Comparison of ENCODE assay signal across 1 cellular context in the genomic region with DNA sequence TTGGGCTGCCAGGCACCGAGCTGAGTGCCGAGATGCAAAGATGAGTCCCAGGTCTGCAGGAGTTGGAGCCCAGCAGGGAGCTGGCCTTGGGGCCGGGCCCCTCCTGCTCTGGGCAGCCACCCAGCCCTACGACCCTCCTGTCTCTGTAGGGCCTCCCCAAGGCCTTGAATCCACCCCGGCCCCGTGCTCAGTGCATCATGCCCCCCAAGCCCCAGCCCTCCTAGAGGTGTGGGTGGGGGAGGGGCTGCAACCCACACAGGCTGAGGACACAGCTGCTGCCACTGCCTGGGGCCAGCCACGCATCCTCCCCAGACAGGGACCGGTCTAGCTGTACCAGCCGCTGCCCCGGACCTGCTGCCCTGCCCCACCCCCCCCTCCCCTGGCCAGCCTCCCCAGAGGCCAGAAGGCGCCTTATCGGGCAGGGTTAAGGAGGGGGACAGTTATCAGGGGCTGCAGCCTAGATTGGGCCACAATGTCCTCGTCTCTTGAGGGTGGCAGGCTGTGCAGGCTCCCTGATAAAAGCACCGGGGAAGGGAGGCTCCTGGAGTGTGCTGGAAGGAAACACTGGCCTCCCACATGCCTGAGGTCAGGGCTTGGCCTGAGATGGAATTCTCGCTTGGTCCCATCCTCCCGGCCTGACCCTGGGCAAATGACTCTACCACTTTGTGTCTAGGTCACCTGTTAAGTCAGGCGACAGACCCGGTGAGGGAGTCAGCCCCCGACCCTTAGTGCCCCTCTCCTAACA.
TF ChIP-seq lines count a peak whose summit lies in the region.

No MANE protein-coding gene starts in this region.

TF ChIP-seq in K562, 482 proteins besides CTCF, POLR2A, EP300 and RAD21 (continues in another document):
- no peak for TF ChIP-seq SAFB (IDR thresholded peaks at IDR 0.05; ENCODE audit: borderline replicate concordance, low read depth, low read length)
- peak; percentile 31; the same call in 1 of the 2 replicates for TF ChIP-seq EP400 (IDR thresholded peaks at IDR 0.05)
- TF ChIP-seq, protein P1, sequence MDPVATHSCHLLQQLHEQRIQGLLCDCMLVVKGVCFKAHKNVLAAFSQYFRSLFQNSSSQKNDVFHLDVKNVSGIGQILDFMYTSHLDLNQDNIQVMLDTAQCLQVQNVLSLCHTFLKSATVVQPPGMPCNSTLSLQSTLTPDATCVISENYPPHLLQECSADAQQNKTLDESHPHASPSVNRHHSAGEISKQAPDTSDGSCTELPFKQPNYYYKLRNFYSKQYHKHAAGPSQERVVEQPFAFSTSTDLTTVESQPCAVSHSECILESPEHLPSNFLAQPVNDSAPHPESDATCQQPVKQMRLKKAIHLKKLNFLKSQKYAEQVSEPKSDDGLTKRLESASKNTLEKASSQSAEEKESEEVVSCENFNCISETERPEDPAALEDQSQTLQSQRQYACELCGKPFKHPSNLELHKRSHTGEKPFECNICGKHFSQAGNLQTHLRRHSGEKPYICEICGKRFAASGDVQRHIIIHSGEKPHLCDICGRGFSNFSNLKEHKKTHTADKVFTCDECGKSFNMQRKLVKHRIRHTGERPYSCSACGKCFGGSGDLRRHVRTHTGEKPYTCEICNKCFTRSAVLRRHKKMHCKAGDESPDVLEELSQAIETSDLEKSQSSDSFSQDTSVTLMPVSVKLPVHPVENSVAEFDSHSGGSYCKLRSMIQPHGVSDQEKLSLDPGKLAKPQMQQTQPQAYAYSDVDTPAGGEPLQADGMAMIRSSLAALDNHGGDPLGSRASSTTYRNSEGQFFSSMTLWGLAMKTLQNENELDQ (CRISPR knock-in tag; IDR thresholded peaks at IDR 0.05; ENCODE audit: borderline replicate concordance): no peak
- no peak for TF ChIP-seq NR2C2 (CRISPR knock-in tag; IDR thresholded peaks at IDR 0.05)
- TF ChIP-seq NR2C2 (tag; IDR thresholded peaks at IDR 0.05): peak; percentile 47; the same call in 1 of the 2 replicates
- TF ChIP-seq ATF2 (CRISPR knock-in tag; IDR thresholded peaks at IDR 0.05): no peak
- TF ChIP-seq FUS (optimal IDR thresholded peaks at IDR 0.05; ENCODE audit: low read depth, low read length): no peak
- no peak for TF ChIP-seq ZNF239 (CRISPR knock-in tag; IDR thresholded peaks at IDR 0.05)
- no peak for TF ChIP-seq ZNF280B (CRISPR knock-in tag; IDR thresholded peaks at IDR 0.05)
- no peak for TF ChIP-seq KLF13 (tag; IDR thresholded peaks at IDR 0.05; ENCODE audit: borderline replicate concordance, low read depth)
- TF ChIP-seq ATF3 (IDR thresholded peaks at IDR 0.05): no peak
- TF ChIP-seq ATF3 (CRISPR knock-in tag; conservative IDR thresholded peaks at IDR 0.05): no peak
- no peak for TF ChIP-seq MEF2D (tag; conservative IDR thresholded peaks at IDR 0.05; ENCODE audit: low read depth)
- no peak; the same call in 1 of the 2 replicates for TF ChIP-seq ESRRA (IDR thresholded peaks at IDR 0.05; ENCODE audit: borderline replicate concordance, low read depth)
- no peak for TF ChIP-seq ZNF507 (tag; conservative IDR thresholded peaks at IDR 0.05)
- TF ChIP-seq, protein P2, sequence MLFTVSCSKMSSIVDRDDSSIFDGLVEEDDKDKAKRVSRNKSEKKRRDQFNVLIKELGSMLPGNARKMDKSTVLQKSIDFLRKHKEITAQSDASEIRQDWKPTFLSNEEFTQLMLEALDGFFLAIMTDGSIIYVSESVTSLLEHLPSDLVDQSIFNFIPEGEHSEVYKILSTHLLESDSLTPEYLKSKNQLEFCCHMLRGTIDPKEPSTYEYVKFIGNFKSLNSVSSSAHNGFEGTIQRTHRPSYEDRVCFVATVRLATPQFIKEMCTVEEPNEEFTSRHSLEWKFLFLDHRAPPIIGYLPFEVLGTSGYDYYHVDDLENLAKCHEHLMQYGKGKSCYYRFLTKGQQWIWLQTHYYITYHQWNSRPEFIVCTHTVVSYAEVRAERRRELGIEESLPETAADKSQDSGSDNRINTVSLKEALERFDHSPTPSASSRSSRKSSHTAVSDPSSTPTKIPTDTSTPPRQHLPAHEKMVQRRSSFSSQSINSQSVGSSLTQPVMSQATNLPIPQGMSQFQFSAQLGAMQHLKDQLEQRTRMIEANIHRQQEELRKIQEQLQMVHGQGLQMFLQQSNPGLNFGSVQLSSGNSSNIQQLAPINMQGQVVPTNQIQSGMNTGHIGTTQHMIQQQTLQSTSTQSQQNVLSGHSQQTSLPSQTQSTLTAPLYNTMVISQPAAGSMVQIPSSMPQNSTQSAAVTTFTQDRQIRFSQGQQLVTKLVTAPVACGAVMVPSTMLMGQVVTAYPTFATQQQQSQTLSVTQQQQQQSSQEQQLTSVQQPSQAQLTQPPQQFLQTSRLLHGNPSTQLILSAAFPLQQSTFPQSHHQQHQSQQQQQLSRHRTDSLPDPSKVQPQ (CRISPR knock-in tag; IDR thresholded peaks at IDR 0.05; ENCODE audit: borderline replicate concordance): 0 out of 2 replicates have a peak, but pooled peaks have one; percentile 14
- TF ChIP-seq ZNF140 (CRISPR knock-in tag; IDR thresholded peaks at IDR 0.05): no peak
- TF ChIP-seq, protein P3, sequence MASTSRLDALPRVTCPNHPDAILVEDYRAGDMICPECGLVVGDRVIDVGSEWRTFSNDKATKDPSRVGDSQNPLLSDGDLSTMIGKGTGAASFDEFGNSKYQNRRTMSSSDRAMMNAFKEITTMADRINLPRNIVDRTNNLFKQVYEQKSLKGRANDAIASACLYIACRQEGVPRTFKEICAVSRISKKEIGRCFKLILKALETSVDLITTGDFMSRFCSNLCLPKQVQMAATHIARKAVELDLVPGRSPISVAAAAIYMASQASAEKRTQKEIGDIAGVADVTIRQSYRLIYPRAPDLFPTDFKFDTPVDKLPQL (IDR thresholded peaks at IDR 0.05; ENCODE audit: extremely low read depth, insufficient read length): no peak
- TF ChIP-seq ZNF277 (CRISPR knock-in tag; IDR thresholded peaks at IDR 0.05; ENCODE audit: borderline replicate concordance): no peak
- TF ChIP-seq MCM5 (IDR thresholded peaks at IDR 0.05; ENCODE audit: low read depth): no peak
- TF ChIP-seq ETV1 (tag; conservative IDR thresholded peaks at IDR 0.05; ENCODE audit: low read depth): no peak
- no peak for TF ChIP-seq NR1H2 (CRISPR knock-in tag; IDR thresholded peaks at IDR 0.05)
- no peak for TF ChIP-seq ZNF830 (CRISPR knock-in tag; IDR thresholded peaks at IDR 0.05)
- TF ChIP-seq, protein P4, sequence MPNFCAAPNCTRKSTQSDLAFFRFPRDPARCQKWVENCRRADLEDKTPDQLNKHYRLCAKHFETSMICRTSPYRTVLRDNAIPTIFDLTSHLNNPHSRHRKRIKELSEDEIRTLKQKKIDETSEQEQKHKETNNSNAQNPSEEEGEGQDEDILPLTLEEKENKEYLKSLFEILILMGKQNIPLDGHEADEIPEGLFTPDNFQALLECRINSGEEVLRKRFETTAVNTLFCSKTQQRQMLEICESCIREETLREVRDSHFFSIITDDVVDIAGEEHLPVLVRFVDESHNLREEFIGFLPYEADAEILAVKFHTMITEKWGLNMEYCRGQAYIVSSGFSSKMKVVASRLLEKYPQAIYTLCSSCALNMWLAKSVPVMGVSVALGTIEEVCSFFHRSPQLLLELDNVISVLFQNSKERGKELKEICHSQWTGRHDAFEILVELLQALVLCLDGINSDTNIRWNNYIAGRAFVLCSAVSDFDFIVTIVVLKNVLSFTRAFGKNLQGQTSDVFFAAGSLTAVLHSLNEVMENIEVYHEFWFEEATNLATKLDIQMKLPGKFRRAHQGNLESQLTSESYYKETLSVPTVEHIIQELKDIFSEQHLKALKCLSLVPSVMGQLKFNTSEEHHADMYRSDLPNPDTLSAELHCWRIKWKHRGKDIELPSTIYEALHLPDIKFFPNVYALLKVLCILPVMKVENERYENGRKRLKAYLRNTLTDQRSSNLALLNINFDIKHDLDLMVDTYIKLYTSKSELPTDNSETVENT (CRISPR knock-in tag; IDR thresholded peaks at IDR 0.05): peak; percentile 28; the same call in 1 of the 2 replicates
- TF ChIP-seq KAT7 (CRISPR knock-in tag; IDR thresholded peaks at IDR 0.05; ENCODE audit: borderline replicate concordance): no peak
- TF ChIP-seq MTF1 (CRISPR knock-in tag; IDR thresholded peaks at IDR 0.05; ENCODE audit: borderline replicate concordance): no peak
- no peak for TF ChIP-seq SRSF3 (IDR thresholded peaks at IDR 0.05; ENCODE audit: insufficient read depth, low read length)
- peak; percentile 73 for TF ChIP-seq JUND (IDR thresholded peaks at IDR 0.05; ENCODE audit: borderline replicate concordance, low read depth, low read length)
- TF ChIP-seq JUND (tag; IDR thresholded peaks at IDR 0.05; ENCODE audit: borderline replicate concordance, low read depth, low read length): peak; percentile 49; the same call in 1 of the 3 replicates
- no peak for TF ChIP-seq PTRF (tag; IDR thresholded peaks at IDR 0.05)
- no peak for TF ChIP-seq GTF2E2 (tag; IDR thresholded peaks at IDR 0.05)
- TF ChIP-seq RNF2 (IDR thresholded peaks at IDR 0.05): peak; percentile 87; the same call in 1 of the 2 replicates
- no peak for TF ChIP-seq E2F1 (CRISPR knock-in tag; IDR thresholded peaks at IDR 0.05)
- TF ChIP-seq ZHX1 (conservative IDR thresholded peaks at IDR 0.05; ENCODE audit: low read length): no peak
- no peak; the same call in none of the 2 replicates for TF ChIP-seq POLR2G (IDR thresholded peaks at IDR 0.05; ENCODE audit: low read depth, low read length)
- no peak for TF ChIP-seq TARDBP (IDR thresholded peaks at IDR 0.05)
- no peak for TF ChIP-seq ZNF778 (CRISPR knock-in tag; IDR thresholded peaks at IDR 0.05)
- TF ChIP-seq DEAF1 (CRISPR knock-in tag; IDR thresholded peaks at IDR 0.05): no peak
